9 cellular contexts compared by ENCODE assay signal in the genomic region with DNA sequence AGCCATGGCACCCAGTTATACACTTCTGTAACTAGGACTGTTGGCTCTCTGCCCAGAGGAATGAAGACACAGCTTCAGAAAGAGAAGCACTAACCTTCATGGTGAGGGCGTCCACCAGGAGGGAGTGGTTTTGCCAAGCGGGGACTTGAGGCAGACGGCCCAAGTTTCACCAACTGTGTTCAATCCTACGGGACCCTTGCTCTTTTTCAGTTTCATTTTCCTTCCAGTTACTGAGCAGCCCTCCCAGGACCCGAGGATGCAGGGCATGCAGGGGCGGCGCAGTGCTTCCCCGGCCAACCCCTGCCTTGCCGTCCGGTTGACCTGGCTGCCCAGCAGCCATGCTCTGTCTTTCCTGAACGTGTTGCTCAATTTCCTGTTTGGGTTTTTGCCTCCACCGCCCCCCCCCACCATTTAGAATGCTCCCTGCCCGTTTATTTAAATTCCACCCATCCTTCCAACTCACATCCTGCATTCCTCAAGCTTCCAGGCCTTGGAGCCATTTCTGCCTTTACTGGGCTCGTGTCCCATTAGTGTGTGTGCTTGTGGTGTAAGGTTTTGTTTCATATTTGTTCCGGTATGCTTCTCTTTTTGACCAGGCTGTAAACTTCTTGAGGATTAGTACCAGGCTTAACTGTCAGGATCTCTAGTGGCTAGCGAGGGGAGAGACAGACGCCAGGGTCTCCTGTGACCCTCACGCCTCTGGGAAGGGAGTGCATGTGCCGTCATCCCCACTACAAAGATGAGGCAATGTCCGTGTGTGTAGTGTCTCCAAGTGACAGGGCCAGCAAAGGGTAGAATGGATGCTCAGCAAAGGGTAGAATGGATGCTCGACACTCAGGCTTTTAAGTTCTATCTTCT. TPM values are rescaled to one million over a fixed set of nuclear protein-coding genes. Genes with fewer than 3 reads are reported as not detected.
DNase-seq lines count a peak whose midpoint lies in the region; ATAC-seq and TF ChIP-seq lines count a peak whose summit lies in the region.
"Had no signal": no experiment of that assay in that cellular context is flagged by ENCODE, and none has a peak within 500 bp of the region (broad histone marks: within the 10 kb centered on the region; RNA-seq: fewer than 3 reads in every experiment).

No MANE protein-coding gene starts in this region.

- no peak for DNase-seq in SK-N-SH
- peak; percentile 82 for DNase-seq in choroid plexus epithelial cell (ENCODE audit: low read depth)
- DNase-seq in lower lobe of right lung, result peak; percentile 70
- DNase-seq in thyroid gland, result peak; percentile 21 to 35
- no peak for DNase-seq in GDM1 (lab: John Stamatoyannopoulos, UW)
- no peak for DNase-seq in NCI-H82 treated with DMSO at 0.1 percent for 48 hours (lab: John Stamatoyannopoulos, UW; ENCODE audit: unreplicated experiment)

- CTCF ChIA-PET in SK-N-SH (lab: Yijun Ruan, JAX), result no interaction called here

- intact Hi-C loops in lower lobe of right lung (cut with DNase I), result no loop called here
- intact Hi-C loops in thyroid gland (cut with DNase I), result no loop called here

- no peak for TF ChIP-seq RAD21 in SK-N-SH (IDR thresholded peaks at IDR 0.05; ENCODE audit: low read length)

- no peaks in the 10 kb centered on the region for H3K79me2 ChIP-seq in SK-N-SH (ENCODE audit: insufficient read depth)

- H3K27ac ChIP-seq in SK-N-SH (ENCODE audit: low read depth in 2 of 2, low read length in 1 of 2) (peak overlapping the region in 1 of 2 experiments; percentile 100; a peak in 2 of 4 replicates), lower lobe of right lung (peak overlapping the region; percentile 78), thyroid gland (peak overlapping the region; percentile 50 to 83 (median 73))

- H3K9ac ChIP-seq in SK-N-SH, result peak overlapping the region; percentile 51; the same call in 1 of the 2 replicates

- peak overlapping the region; percentile 85; the same call in 1 of the 2 replicates for H2AFZ ChIP-seq in SK-N-SH (ENCODE audit: low read depth)

- H3K4me1 ChIP-seq in SK-N-SH (ENCODE audit: control insufficient read depth in 1 of 2, insufficient read depth in 2 of 2, low read depth in 1 of 2, low read length in 1 of 2), result peaks cover 3 to 23% of the 10 kb centered on the region in 2 experiments; a peak in 3 of 4 replicates
- peaks cover 86% of the 10 kb centered on the region for H3K4me1 ChIP-seq in lower lobe of right lung
- H3K4me1 ChIP-seq in thyroid gland, result peaks cover 0 to 25% of the 10 kb centered on the region in 2 donors

- H3K9me3 ChIP-seq in SK-N-SH (no peaks in the 10 kb centered on the region), lower lobe of right lung (no peaks in the 10 kb centered on the region), thyroid gland (no peaks in the 10 kb centered on the region)
- H3K9me3 ChIP-seq: A549 had no signal

- H3K4me2 ChIP-seq in SK-N-SH, result peak overlapping the region; percentile 50; the same call in 1 of the 2 replicates

- no peak for TF ChIP-seq POLR2A in thyroid gland (IDR thresholded peaks at IDR 0.05)

- H4K20me1 ChIP-seq in SK-N-SH (ENCODE audit: insufficient read depth), result no peaks in the 10 kb centered on the region

- H3K4me3 ChIP-seq in SK-N-SH (ENCODE audit: low read depth in 2 of 2, low read length in 1 of 2) (no peak overlapping the region), choroid plexus epithelial cell (ENCODE audit: low read depth, low read length) (peak overlapping the region; percentile 29), lower lobe of right lung (peak overlapping the region; percentile 49), thyroid gland (replicated peaks in 1 of 3) (no peak overlapping the region)
- H3K4me3 ChIP-seq: A549 had no signal

- TF ChIP-seq EP300 in SK-N-SH (IDR thresholded peaks at IDR 0.05; ENCODE audit: borderline replicate concordance in 1 of 2, low read depth in 1 of 2, low read length in 1 of 2), result no peak

- no peaks in the 10 kb centered on the region for H3K36me3 ChIP-seq in SK-N-SH (replicated peaks in 1 of 2; ENCODE audit: control insufficient read depth in 1 of 2, insufficient read depth in 2 of 2, low read length in 1 of 2)
- no peaks in the 10 kb centered on the region for H3K36me3 ChIP-seq in lower lobe of right lung
- no peaks in the 10 kb centered on the region for H3K36me3 ChIP-seq in thyroid gland

- WGBS in SK-N-SH (ENCODE audit: low lambda C conversion rate), result 81% methylated on average over 21 of the region's 21 CpGs
- 68 to 71% methylated on average over 20 to 21 of the region's 21 CpGs for WGBS in thyroid gland, 2 donors

- H3F3A ChIP-seq in SK-N-SH (replicated peaks; ENCODE audit: insufficient read depth), result peaks cover 24% of the 10 kb centered on the region

- TF ChIP-seq CTCF in SK-N-SH (IDR thresholded peaks at IDR 0.05) (no peak), choroid plexus epithelial cell (conservative IDR thresholded peaks at IDR 0.05; ENCODE audit: low read depth, low read length) (no peak), lower lobe of right lung (IDR thresholded peaks at IDR 0.05) (no peak), thyroid gland (IDR thresholded peaks at IDR 0.05) (no peak)

- no peak for ATAC-seq in SK-N-SH treated with all-trans-retinoic acid at 6 μM for 48 hours
- peak; percentile 39 to 40 for ATAC-seq in lower lobe of right lung
- ATAC-seq in GM18502 (IDR thresholded peaks at IDR 0.05; ENCODE audit: poor library complexity, unreplicated experiment), result no peak
- ATAC-seq: A549 had no signal

- no peaks in the 10 kb centered on the region for H3K9me2 ChIP-seq in SK-N-SH

- POLR2A ChIA-PET in SK-N-SH (lab: Yijun Ruan, JAX), result no interaction called here

- H3K27me3 ChIP-seq in SK-N-SH (ENCODE audit: insufficient read depth), result no peaks in the 10 kb centered on the region
- no peaks in the 10 kb centered on the region for H3K27me3 ChIP-seq in lower lobe of right lung (ENCODE audit: low read depth)
- no peaks in the 10 kb centered on the region for H3K27me3 ChIP-seq in thyroid gland

TF ChIP-seq in SK-N-SH, 30 proteins besides CTCF, POLR2A, EP300 and RAD21 (continues in another document):
- TF ChIP-seq JUND (IDR thresholded peaks at IDR 0.05) (no peak), NRF1 (IDR thresholded peaks at IDR 0.05; ENCODE audit: low read depth, low read length) (no peak), NFIC (IDR thresholded peaks at IDR 0.05; ENCODE audit: borderline replicate concordance) (no peak), POLR2AphosphoS5 (IDR thresholded peaks at IDR 0.05; ENCODE audit: low read depth, low read length) (no peak), FOXJ3 (CRISPR knock-in tag; IDR thresholded peaks at IDR 0.05) (no peak), TAF1 (IDR thresholded peaks at IDR 0.05; ENCODE audit: borderline replicate concordance, low read depth, low read length) (no peak), TEAD4 (IDR thresholded peaks at IDR 0.05; ENCODE audit: borderline replicate concordance, insufficient read depth) (no peak), RFX5 (IDR thresholded peaks at IDR 0.05; ENCODE audit: low read length) (no peak), TCF12 (IDR thresholded peaks at IDR 0.05) (no peak), MXI1 (IDR thresholded peaks at IDR 0.05; ENCODE audit: low read depth, low read length) (no peak)
- TF ChIP-seq, protein P1, sequence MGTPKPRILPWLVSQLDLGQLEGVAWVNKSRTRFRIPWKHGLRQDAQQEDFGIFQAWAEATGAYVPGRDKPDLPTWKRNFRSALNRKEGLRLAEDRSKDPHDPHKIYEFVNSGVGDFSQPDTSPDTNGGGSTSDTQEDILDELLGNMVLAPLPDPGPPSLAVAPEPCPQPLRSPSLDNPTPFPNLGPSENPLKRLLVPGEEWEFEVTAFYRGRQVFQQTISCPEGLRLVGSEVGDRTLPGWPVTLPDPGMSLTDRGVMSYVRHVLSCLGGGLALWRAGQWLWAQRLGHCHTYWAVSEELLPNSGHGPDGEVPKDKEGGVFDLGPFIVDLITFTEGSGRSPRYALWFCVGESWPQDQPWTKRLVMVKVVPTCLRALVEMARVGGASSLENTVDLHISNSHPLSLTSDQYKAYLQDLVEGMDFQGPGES (IDR thresholded peaks at IDR 0.05; ENCODE audit: low read depth, low read length), result no peak

TF ChIP-seq in SK-N-SH treated with all-trans-retinoic acid at 6 μM for 48 hours, 23 proteins besides CTCF, POLR2A, EP300 and RAD21:
- TF ChIP-seq ZC3H10 (CRISPR knock-in tag; IDR thresholded peaks at IDR 0.05) (no peak), ZFP30 (CRISPR knock-in tag; IDR thresholded peaks at IDR 0.05) (no peak), ISL1 (CRISPR knock-in tag; IDR thresholded peaks at IDR 0.05) (no peak), SNAI2 (CRISPR knock-in tag; IDR thresholded peaks at IDR 0.05) (no peak)
TF ChIP-seq in SK-N-SH treated with all-trans-retinoic acid at 6 μM for 48 hours: peak in this region for 0.

RNA-seq across cellular contexts. Expression of a gene that starts 31.6 kb away (rescaled TPM):
- 1.2 and 2.1 TPM in 2 replicates for polyA plus RNA-seq in SK-N-SH (2012; rRNA removed)
- 0.82 and 1.3 TPM in 2 replicates for polyA plus RNA-seq in SK-N-SH (2012; cell fraction: cytosol; rRNA removed)
- polyA plus RNA-seq in SK-N-SH (2012; cell fraction: nucleus; rRNA removed), result 1.5 and 2.1 TPM in 2 replicates
- total RNA-seq in lower lobe of right lung (28.5 TPM), thyroid gland (10 to 100 TPM; 10.6 to 34.3 (median 22.8) TPM)

RNA-seq across cellular contexts. Expression of a gene that starts 55.7 kb away (rescaled TPM):
- polyA plus RNA-seq in SK-N-SH (2012; rRNA removed), result 60.9 and 71.9 TPM in 2 replicates
- polyA plus RNA-seq in SK-N-SH (2012; cell fraction: cytosol; rRNA removed), result 51.3 and 57.8 TPM in 2 replicates
- 112 and 143 TPM in 2 replicates for polyA plus RNA-seq in SK-N-SH (2012; cell fraction: nucleus; rRNA removed)
- total RNA-seq in lower lobe of right lung (64.7 TPM), thyroid gland (100 to 1,000 TPM in 1 of 4 donors, 10 to 100 TPM in 3; 88.3 to 100 (median 94.8) TPM)

RNA-seq across cellular contexts. Expression of a gene that starts 56.1 kb away (rescaled TPM):
- polyA plus RNA-seq in SK-N-SH (2012; rRNA removed), result 9.9 and 11.9 TPM in 2 replicates
- polyA plus RNA-seq in SK-N-SH (2012; cell fraction: cytosol; rRNA removed), result 5.7 and 7.4 TPM in 2 replicates
- 31.9 and 35.4 TPM in 2 replicates for polyA plus RNA-seq in SK-N-SH (2012; cell fraction: nucleus; rRNA removed)
- 5.6 TPM for total RNA-seq in lower lobe of right lung
- 10 to 100 TPM in 3 of 4 donors, 1 to 10 TPM in 1; 8.0 to 19.8 (median 13.1) TPM for total RNA-seq in thyroid gland

Comparison
In these comparisons a context has a peak if more than half of its experiments do, and no peak if none do; other contexts are left out.
1. DNase-seq: peak in choroid plexus epithelial cell (single experiment), lower lobe of right lung (single experiment) and thyroid gland (2 of 2); none in SK-N-SH (single experiment), GDM1 (single experiment) and NCI-H82 treated with DMSO at 0.1 percent for 48 hours (single experiment).
2. H3K4me3 ChIP-seq: peak in choroid plexus epithelial cell (single experiment) and lower lobe of right lung (single experiment); none in SK-N-SH (0 of 2) and thyroid gland (0 of 3).
3. ATAC-seq: peak in lower lobe of right lung (2 of 2); none in SK-N-SH treated with all-trans-retinoic acid at 6 μM for 48 hours (single experiment) and GM18502 (single experiment).